In the genomic region with DNA sequence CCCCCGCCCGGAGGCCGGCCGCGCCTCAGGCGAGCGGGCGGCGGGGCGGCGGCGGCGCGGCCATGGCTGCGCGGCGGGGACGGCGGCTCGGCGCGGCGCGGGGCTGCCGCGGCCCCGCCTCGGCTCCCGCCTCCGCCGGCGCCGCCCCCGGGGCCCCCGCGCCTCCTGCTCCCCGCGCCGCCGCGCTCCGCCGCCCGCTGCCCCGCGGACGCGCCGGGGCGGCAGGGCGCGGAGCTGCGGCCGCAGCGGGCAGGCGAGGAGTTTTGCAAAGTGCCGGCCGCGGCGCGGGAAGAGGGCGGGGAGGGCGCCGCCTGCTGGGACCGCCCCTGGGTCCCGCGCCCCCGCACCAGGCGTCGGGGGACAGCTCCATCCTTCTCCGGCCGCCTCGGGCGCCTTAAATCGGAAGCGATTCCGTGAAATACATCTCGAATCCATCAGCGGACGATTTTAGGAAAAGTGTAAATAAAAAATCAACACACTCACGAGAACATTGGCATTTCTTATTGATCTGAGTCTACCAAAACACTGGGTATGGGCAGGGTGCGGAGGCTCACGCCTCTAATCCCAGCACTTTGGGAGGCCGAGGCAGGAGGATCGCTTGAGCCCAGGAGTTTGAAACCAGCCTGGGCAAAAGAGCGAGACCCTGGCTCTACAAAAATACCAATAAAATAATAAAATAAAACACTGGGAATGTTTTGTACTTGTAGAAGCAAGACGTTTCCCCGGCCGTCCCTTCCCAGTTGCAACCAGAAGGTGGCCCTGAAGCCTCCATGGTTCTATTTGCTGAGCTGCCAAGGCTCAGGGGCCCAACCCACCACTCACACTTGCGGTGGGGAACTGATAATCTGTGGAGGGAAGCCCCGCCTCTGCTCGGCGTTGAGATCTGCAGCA, we compare ENCODE assay signal across 8 cellular contexts.
DNase-seq lines count a peak whose midpoint lies in the region; ATAC-seq and TF ChIP-seq lines count a peak whose summit lies in the region.

No MANE protein-coding gene starts in this region.

- peak; percentile 50 for DNase-seq in activated CD4-positive, alpha-beta T cell treated with anti-CD3 and anti-CD28 coated beads for 36 hours
- no peak for DNase-seq in activated CD4-positive, alpha-beta T cell treated with anti-CD3 and anti-CD28 coated beads, Interleukin-2, amount 50 U/mL, for 4 hours
- peak; percentile 65 for DNase-seq in SK-MEL-5 (ENCODE audit: low read depth, low spot score)
- DNase-seq in erythroblast (lab: John Stamatoyannopoulos, UW), result peak; percentile 25 to 46
- no peak for DNase-seq in activated CD4-positive, CD25-positive, alpha-beta regulatory T cell treated with anti-CD3 and anti-CD28 coated beads, Interleukin-2, amount 50 U/mL, for 72 hours

- H3K36me3 Mint-ChIP-seq in activated CD4-positive, alpha-beta T cell treated with anti-CD3 and anti-CD28 coated beads for 36 hours (ENCODE audit: low read depth), result peaks cover 12% of the 10 kb centered on the region

- POLR2A ChIA-PET in activated CD4-positive, alpha-beta T cell treated with anti-CD3 and anti-CD28 coated beads for 36 hours (lab: Charles Lee), result no interaction called here

- no peak overlapping the region for H3K4me3 ChIP-seq in parathyroid adenoma (ENCODE audit: low read depth, low read length)

- H2AFZ ChIP-seq in parathyroid adenoma, result peak overlapping the region; percentile 72

- no peak overlapping the region for H3K27ac ChIP-seq in parathyroid adenoma

- H3K4me1 ChIP-seq in parathyroid adenoma, result no peaks in the 10 kb centered on the region

- H3K27me3 ChIP-seq in parathyroid adenoma (ENCODE audit: control insufficient read depth, insufficient read depth, low read length), result no peaks in the 10 kb centered on the region

- peak; percentile 12 for TF ChIP-seq CTCF in parathyroid adenoma (IDR thresholded peaks at IDR 0.05)

- CTCF ChIA-PET in activated CD4-positive, alpha-beta T cell treated with anti-CD3 and anti-CD28 coated beads for 36 hours (lab: Charles Lee), result interaction anchor here (0.7 to 1.0 kb wide), 6 partner anchors 13 to 241 kb away, joined by 3 to 4 read pairs (median 3); no protein-coding TSS in a partner anchor

- H3K27ac Mint-ChIP-seq in activated CD4-positive, alpha-beta T cell treated with anti-CD3 and anti-CD28 coated beads for 36 hours, result no peak overlapping the region

- H3K9ac ChIP-seq in parathyroid adenoma, result no peak overlapping the region

- H3K36me3 ChIP-seq in parathyroid adenoma (ENCODE audit: control insufficient read depth, insufficient read depth, low read length), result no peaks in the 10 kb centered on the region

- TF ChIP-seq POLR2A in erythroblast (IDR thresholded peaks at IDR 0.05; ENCODE audit: low read length), result no peak

- H3K9me3 ChIP-seq in parathyroid adenoma (ENCODE audit: control insufficient read depth, low read length), result no peaks in the 10 kb centered on the region

- peaks cover 17% of the 10 kb centered on the region for H3K9me3 Mint-ChIP-seq in activated CD4-positive, alpha-beta T cell treated with anti-CD3 and anti-CD28 coated beads for 36 hours (ENCODE audit: low read depth)

- peak; percentile 56 for ATAC-seq in activated CD4-positive, alpha-beta T cell treated with anti-CD3 and anti-CD28 coated beads for 36 hours
- ATAC-seq in GM19463 (IDR thresholded peaks at IDR 0.05; ENCODE audit: unreplicated experiment), result no peak
- no peak for ATAC-seq in GM18520 (IDR thresholded peaks at IDR 0.05; ENCODE audit: unreplicated experiment)

- intact Hi-C loops in activated CD4-positive, alpha-beta T cell treated with anti-CD3 and anti-CD28 coated beads for 36 hours (cut with DNase I, micrococcal nuclease), result loop anchor here (5.0 kb wide), 1 partner anchor 191 kb away; no protein-coding TSS in a partner anchor

- in situ Hi-C loops in SK-MEL-5 (cut with HindIII; ENCODE audit: low pct_unique_long_range_greater_than_20kb, low sequenced_read_pairs), result no loop called here

- H3K27me3 Mint-ChIP-seq in activated CD4-positive, alpha-beta T cell treated with anti-CD3 and anti-CD28 coated beads for 36 hours, result peaks cover 40% of the 10 kb centered on the region

- peaks cover 6% of the 10 kb centered on the region for H3K4me1 Mint-ChIP-seq in activated CD4-positive, alpha-beta T cell treated with anti-CD3 and anti-CD28 coated beads for 36 hours

- H3K4me2 ChIP-seq in parathyroid adenoma (ENCODE audit: low read length), result peak overlapping the region; percentile 57

- peak overlapping the region; percentile 62 for H3K4me3 Mint-ChIP-seq in activated CD4-positive, alpha-beta T cell treated with anti-CD3 and anti-CD28 coated beads for 36 hours

- no peaks in the 10 kb centered on the region for H3K79me2 ChIP-seq in parathyroid adenoma

Comparison
In these comparisons a context has a peak if more than half of its experiments do, and no peak if none do; other contexts are left out.
1. DNase-seq: peak in activated CD4-positive, alpha-beta T cell treated with anti-CD3 and anti-CD28 coated beads for 36 hours (single experiment), SK-MEL-5 (single experiment) and erythroblast (2 of 2); none in activated CD4-positive, alpha-beta T cell treated with anti-CD3 and anti-CD28 coated beads, Interleukin-2, amount 50 U/mL, for 4 hours (0 of 2) and activated CD4-positive, CD25-positive, alpha-beta regulatory T cell treated with anti-CD3 and anti-CD28 coated beads, Interleukin-2, amount 50 U/mL, for 72 hours (single experiment).